8 cellular contexts compared by ENCODE assay signal in the genomic region with DNA sequence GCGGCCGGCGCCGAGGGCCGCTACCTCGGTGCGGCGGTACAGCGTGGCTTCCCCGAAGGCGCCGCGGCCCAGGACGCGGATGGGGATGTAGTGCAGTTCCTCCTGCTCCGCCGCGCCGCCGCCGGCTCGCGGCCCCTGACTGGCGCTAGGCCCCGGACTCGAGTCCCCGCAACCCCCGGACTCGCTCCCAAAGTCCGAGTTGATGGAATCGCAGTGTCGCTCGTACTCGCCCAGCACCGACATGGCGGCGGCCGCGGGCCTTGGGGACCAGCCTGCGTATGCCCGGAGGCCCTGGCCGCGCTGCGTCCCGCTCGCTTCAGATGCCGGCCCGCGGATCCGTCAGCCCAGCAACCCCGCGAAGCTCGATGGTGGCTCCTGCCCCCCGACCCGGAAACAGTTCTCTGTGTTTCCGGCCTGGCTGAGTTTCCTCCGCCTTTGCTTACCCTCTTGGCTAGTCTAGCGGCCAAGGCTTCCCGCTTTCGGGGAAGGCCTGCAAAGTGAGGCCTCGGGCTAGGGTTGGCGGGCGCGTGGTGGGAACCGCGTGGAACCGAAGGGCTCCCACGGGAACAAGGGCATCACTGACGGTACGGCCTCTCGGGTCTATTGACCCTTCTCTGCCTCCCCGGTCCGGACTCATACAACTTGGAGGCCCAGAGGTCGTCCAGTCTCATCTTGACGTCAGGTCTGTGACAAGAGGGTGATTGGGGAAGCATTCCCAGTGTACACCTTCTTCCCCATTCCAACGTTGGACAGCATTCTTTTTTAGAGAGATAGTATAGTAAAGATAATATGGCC. TPM values are rescaled to one million over a fixed set of nuclear protein-coding genes. Genes with fewer than 3 reads are reported as not detected.
DNase-seq lines count a peak whose midpoint lies in the region; ATAC-seq, FAIRE-seq and TF ChIP-seq lines count a peak whose summit lies in the region.

A gene (minus strand): TSS at position 370 of the 795 bp plus-strand sequence. CDS start 127 bp downstream, at position 243.

- CTCF ChIA-PET in AG04449 (lab: Yijun Ruan, JAX), result interaction anchor here (0.6 to 14.1 kb wide), 6 partner anchors 15 to 221 kb away, joined by 3 to 518 read pairs (median 4); no protein-coding TSS in a partner anchor

- no peaks in the 10 kb centered on the region for H3K27me3 ChIP-seq in keratinocyte (ENCODE audit: control insufficient read depth, extremely low read depth, insufficient read depth, low read length)

- H3K4me2 ChIP-seq in keratinocyte (ENCODE audit: control insufficient read depth, extremely low read depth, insufficient read depth, low read depth, low read length), result peak within 1 kb of the TSS; percentile 93

- TF ChIP-seq CTCF in AG04449 (IDR thresholded peaks at IDR 0.05; ENCODE audit: insufficient read depth, low read length, missing control alignments) (no peak), keratinocyte (optimal IDR thresholded peaks at IDR 0.05 in 1 of 3, IDR thresholded peaks at IDR 0.05 in 1 of 3, conservative IDR thresholded peaks at IDR 0.05 in 1 of 3; ENCODE audit: extremely low read depth in 1 of 3, insufficient read depth in 2 of 3, low read length in 3 of 3) (no peak)

- FAIRE-seq in keratinocyte (lab: Jason Lieb, UNC), result no peak

- dilution Hi-C loops in keratinocyte (cut with MboI; ENCODE audit: extremely low pct_ligation_motif_present, low sequenced_read_pairs), result no loop called here

- peaks cover 32% of the 10 kb centered on the region for H3K4me1 ChIP-seq in keratinocyte (ENCODE audit: control insufficient read depth, extremely low read depth, insufficient read depth, low read length)

- no peaks in the 10 kb centered on the region for H3K9me1 ChIP-seq in keratinocyte (ENCODE audit: control insufficient read depth, extremely low read depth, insufficient read depth, low read length)

- peaks cover 16% of the 10 kb centered on the region for H3K79me2 ChIP-seq in keratinocyte (ENCODE audit: control insufficient read depth, insufficient read depth, low read length)

- H3K9me3 ChIP-seq in keratinocyte (ENCODE audit: control insufficient read depth, low read depth, low read length), result no peaks in the 10 kb centered on the region

- peak within 1 kb of the TSS; percentile 87 for H2AFZ ChIP-seq in keratinocyte (ENCODE audit: control insufficient read depth, low read length)

- peaks cover 0 to 10% of the 10 kb centered on the region in 2 experiments for H3K36me3 ChIP-seq in keratinocyte (ENCODE audit: control insufficient read depth in 2 of 2, extremely low read depth in 1 of 2, insufficient read depth in 2 of 2, low read length in 2 of 2)

- peak within 1 kb of the TSS; percentile 89 for H3K27ac ChIP-seq in keratinocyte (ENCODE audit: control insufficient read depth, insufficient read depth, low read length)

- POLR2A ChIA-PET in AG04449 (lab: Yijun Ruan, JAX), result interaction anchor here (0.5 to 1.4 kb wide), 6 partner anchors 36 to 316 kb away, joined by 4 to 7 read pairs (median 4); no protein-coding TSS in a partner anchor

- DNase-seq in AG04449 (ENCODE audit: low read depth, low spot score), result no peak
- peak; percentile 85 for DNase-seq in NCI-H345 (lab: John Stamatoyannopoulos, UW)
- peak; percentile 79 for DNase-seq in activated CD4-positive, CD25-positive, alpha-beta regulatory T cell treated with anti-CD3 and anti-CD28 coated beads, Interleukin-2, amount 50 U/mL, for 16 hours (ENCODE audit: low read depth, low spot score)
- DNase-seq in central memory CD4-positive, alpha-beta T cell, result peak; percentile 82
- DNase-seq in keratinocyte (ENCODE audit: low read depth, low spot score), result no peak
- DNase-seq in stimulated activated CD4-positive, alpha-beta T cell treated with anti-CD3 and anti-CD28 coated beads, Interleukin-15, amount 100 ng/mL, for 1 hour (ENCODE audit: low read depth in 1 of 2, low spot score in 1 of 2), result peak; percentile 73 to 82

- H3K4me3 ChIP-seq in AG04449 (ENCODE audit: low read depth, low read length) (peak within 1 kb of the TSS; percentile 75), keratinocyte (ENCODE audit: control insufficient read depth in 2 of 3, extremely low read depth in 1 of 3, insufficient read depth in 2 of 3, low read depth in 1 of 3, low read length in 3 of 3) (peak within 1 kb of the TSS; percentile 66 to 82 (median 69))

- H4K20me1 ChIP-seq in keratinocyte (ENCODE audit: control insufficient read depth, extremely low read depth, insufficient read depth, low read length), result no peaks in the 10 kb centered on the region

- ATAC-seq in GM18909 (IDR thresholded peaks at IDR 0.05; ENCODE audit: poor library complexity, unreplicated experiment), result peak; percentile 85
- ATAC-seq in HG03175 (IDR thresholded peaks at IDR 0.05; ENCODE audit: unreplicated experiment), result peak; percentile 86

- peak within 1 kb of the TSS; percentile 89 for H3K9ac ChIP-seq in keratinocyte (ENCODE audit: control insufficient read depth, extremely low read depth, insufficient read depth, low read length)

RNA-seq across cellular contexts. Expression of the gene that starts here (rescaled TPM):
- polyA plus RNA-seq in keratinocyte, result 23.0 to 43.7 TPM (median 27.9 TPM) in 3 replicates
- polyA plus RNA-seq in keratinocyte (2011; ENCODE audit: low read depth), result 8.9 TPM
- polyA plus RNA-seq in keratinocyte (2011; cell fraction: cytosol; rRNA removed), result 14.4 and 24.7 TPM in 2 replicates
- polyA plus RNA-seq in keratinocyte (2011; cell fraction: nucleus; rRNA removed), result 47.1 and 52.6 TPM in 2 replicates
- 20.9 and 27.7 TPM in 2 replicates for polyA plus RNA-seq in keratinocyte (2012; ENCODE audit: low replicate concordance)
- 12.6 to 30.4 TPM (median 23.9 TPM) in 3 replicates for polyA minus RNA-seq in keratinocyte
- polyA minus RNA-seq in keratinocyte (2011; cell fraction: cytosol; rRNA and poly(A)+ RNA removed), result 16.7 TPM
- polyA minus RNA-seq in keratinocyte (2011; cell fraction: nucleus; rRNA and poly(A)+ RNA removed), result 35.6 and 39.6 TPM in 2 replicates

Comparison
In these comparisons a context has a peak if more than half of its experiments do, and no peak if none do; other contexts are left out.
1. DNase-seq: peak in NCI-H345 (single experiment), activated CD4-positive, CD25-positive, alpha-beta regulatory T cell treated with anti-CD3 and anti-CD28 coated beads, Interleukin-2, amount 50 U/mL, for 16 hours (single experiment), central memory CD4-positive, alpha-beta T cell (single experiment) and stimulated activated CD4-positive, alpha-beta T cell treated with anti-CD3 and anti-CD28 coated beads, Interleukin-15, amount 100 ng/mL, for 1 hour (2 of 2); none in AG04449 (single experiment) and keratinocyte (single experiment).